In the genomic region with DNA sequence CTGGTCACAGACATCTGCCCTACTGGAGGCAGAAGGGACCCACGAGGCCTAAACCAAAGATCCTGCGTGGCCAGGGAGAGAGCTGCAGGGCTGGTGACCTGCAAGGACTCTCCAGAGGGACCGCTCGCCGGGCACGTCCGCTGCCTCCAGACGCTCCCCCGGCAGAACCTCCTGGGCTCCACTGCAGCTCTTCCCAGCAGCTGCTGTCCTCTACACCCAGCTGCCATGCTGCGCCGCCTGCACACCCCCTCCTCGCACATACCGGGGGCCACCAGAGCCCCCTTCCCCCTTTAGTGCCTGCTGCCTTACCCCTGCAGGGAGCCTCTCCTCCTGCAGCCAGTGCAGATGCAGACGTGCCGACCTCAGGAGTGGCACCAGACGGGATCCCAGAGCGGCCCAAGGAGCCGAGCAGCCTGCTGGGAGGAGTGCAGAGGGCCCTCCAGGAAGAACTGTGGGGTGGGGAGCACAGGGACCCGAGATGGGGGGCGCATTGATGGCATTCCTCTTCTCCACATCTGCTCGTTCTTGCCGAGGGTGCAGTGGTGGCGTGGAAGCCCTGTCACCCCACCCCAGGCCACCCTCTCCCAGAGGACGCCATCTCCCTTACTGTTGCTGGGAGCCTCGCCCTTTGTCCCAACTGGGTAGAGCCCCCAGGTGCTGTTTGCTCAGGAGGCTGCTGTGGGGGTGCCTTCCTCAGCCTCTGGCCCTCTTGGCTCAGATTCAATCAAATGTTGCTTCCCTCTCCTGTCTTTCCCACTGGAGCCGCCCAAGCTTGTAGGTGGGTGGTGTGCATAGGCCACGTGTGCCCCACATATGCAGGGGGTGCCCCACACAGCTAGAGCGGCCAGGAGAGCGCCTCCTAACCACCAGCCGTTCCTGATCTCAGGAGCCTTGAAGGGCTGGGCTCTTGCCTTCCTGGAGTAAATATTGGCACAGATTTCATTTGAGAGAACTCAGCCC, we compare ENCODE assay signal across 21 cellular contexts. TPM values are rescaled to one million over a fixed set of nuclear protein-coding genes. Genes with fewer than 3 reads are reported as not detected.
DNase-seq lines count a peak whose midpoint lies in the region; ATAC-seq and TF ChIP-seq lines count a peak whose summit lies in the region.
"Had no signal": no experiment of that assay in that cellular context is flagged by ENCODE, and none has a peak within 500 bp of the region (broad histone marks: within the 10 kb centered on the region; RNA-seq: fewer than 3 reads in every experiment).

No MANE protein-coding gene starts in this region.

- no peak overlapping the region for H3K9ac ChIP-seq in endodermal cell (ENCODE audit: extremely low read depth, low read length, poor library complexity, severe bottlenecking)
- H3K9ac ChIP-seq: KMS-11 had no signal

- WGBS in endodermal cell (ENCODE audit: insufficient coverage in 1 of 2, insufficient read length in 1 of 2), 2 experiments: 91 to 95% methylated on average over 18 to 30 of the region's 30 CpGs
- 88 to 94% (median 92%) methylated on average over 20 to 30 of the region's 30 CpGs for WGBS in spleen, 5 donors

- CTCF ChIA-PET in naive thymus-derived CD4-positive, alpha-beta T cell (lab: Charles Lee): interaction anchor here (1.0 kb wide), 1 partner anchor 8 kb away, joined by 5 read pairs; no protein-coding TSS in a partner anchor

- H3K36me3 Mint-ChIP-seq in endodermal cell (ENCODE audit: low read depth): peaks cover 6% of the 10 kb centered on the region
- H3K36me3 Mint-ChIP-seq in naive thymus-derived CD4-positive, alpha-beta T cell: peaks cover 0 to 26% (median 7%) of the 10 kb centered on the region in 5 donors

- H3K4me3 ChIP-seq in endodermal cell (ENCODE audit: low read length): no peak overlapping the region
- H3K4me3 ChIP-seq in naive thymus-derived CD4-positive, alpha-beta T cell (ENCODE audit: low read length): no peak overlapping the region
- no peak overlapping the region for H3K4me3 ChIP-seq in spleen
- H3K4me3 ChIP-seq: GM12878, HAP-1, Peyer's patch, SJCRH30 had no signal

- H3K4me1 Mint-ChIP-seq in endodermal cell: no peaks in the 10 kb centered on the region
- H3K4me1 Mint-ChIP-seq in naive thymus-derived CD4-positive, alpha-beta T cell: peaks cover 0 to 18% (median 14%) of the 10 kb centered on the region in 7 donors

- no peaks in the 10 kb centered on the region for H3K36me3 ChIP-seq in endodermal cell (ENCODE audit: control insufficient read depth, insufficient read depth, low read length)
- H3K36me3 ChIP-seq in naive thymus-derived CD4-positive, alpha-beta T cell (ENCODE audit: control insufficient read depth in 2 of 3, insufficient read depth in 3 of 3, low read length in 3 of 3): peaks cover 0 to 56% (median 0%) of the 10 kb centered on the region in 3 experiments
- H3K36me3 ChIP-seq in spleen: peaks cover 0 to 58% (median 42%) of the 10 kb centered on the region in 6 donors

- no peak overlapping the region for H3K4me3 Mint-ChIP-seq in endodermal cell
- H3K4me3 Mint-ChIP-seq in naive thymus-derived CD4-positive, alpha-beta T cell: no peak overlapping the region
- H3K4me3 Mint-ChIP-seq: CD4-positive, alpha-beta memory T cell had no signal

- H3K27me3 ChIP-seq in endodermal cell (ENCODE audit: control insufficient read depth, insufficient read depth, low read length, poor library complexity, severe bottlenecking): no peaks in the 10 kb centered on the region
- peaks cover 0 to 8% of the 10 kb centered on the region in 2 donors for H3K27me3 ChIP-seq in naive thymus-derived CD4-positive, alpha-beta T cell (ENCODE audit: control insufficient read depth in 2 of 2, insufficient read depth in 2 of 2, low read length in 2 of 2)
- H3K27me3 ChIP-seq in spleen (replicated peaks in 1 of 7): peaks cover 0 to 33% (median 0%) of the 10 kb centered on the region in 7 donors
- H3K27me3 ChIP-seq: Peyer's patch, SJCRH30 had no signal

- DNase-seq in cardiac septum (ENCODE audit: low spot score) (peak; percentile 57), left cardiac atrium (no peak), endodermal cell (no peak), spleen (peak; percentile 72), globus pallidus (ENCODE audit: low spot score) (no peak), GOT3 (lab: John Stamatoyannopoulos, UW) (no peak)
- no peak for DNase-seq in naive thymus-derived CD4-positive, alpha-beta T cell
- DNase-seq: BE2C; Caco-2; CD4-positive, alpha-beta memory T cell; DMS 273 treated with DMSO at 0.1 percent for 48 hours; DMS79 treated with DMSO at 0.1 percent for 48 hours; NCI-H1694; NCI-H2081 treated with DMSO at 0.1 percent for 48 hours; NCI-H524 treated with DMSO at 0.1 percent for 48 hours; SJCRH30 had no signal

- no peaks in the 10 kb centered on the region for H3K9me3 Mint-ChIP-seq in endodermal cell
- no peaks in the 10 kb centered on the region for H3K9me3 Mint-ChIP-seq in naive thymus-derived CD4-positive, alpha-beta T cell
- H3K9me3 Mint-ChIP-seq: CD4-positive, alpha-beta memory T cell had no signal

- POLR2A ChIA-PET in naive thymus-derived CD4-positive, alpha-beta T cell (lab: Charles Lee): interaction anchor here (0.5 to 0.6 kb wide), 2 partner anchors 27 to 40 kb away, joined by 3 to 4 read pairs; no protein-coding TSS in a partner anchor

- H3K4me1 ChIP-seq in endodermal cell (ENCODE audit: control insufficient read depth, insufficient read depth, low read length) (no peaks in the 10 kb centered on the region), spleen (peaks cover 4 to 17% (median 7%) of the 10 kb centered on the region in 6 donors)
- H3K4me1 ChIP-seq in naive thymus-derived CD4-positive, alpha-beta T cell (ENCODE audit: control insufficient read depth in 2 of 2, insufficient read depth in 2 of 2, low read length in 2 of 2): peaks cover 0 to 8% of the 10 kb centered on the region in 2 donors
- H3K4me1 ChIP-seq: Peyer's patch, SJCRH30 had no signal

- H3K27ac ChIP-seq in endodermal cell (ENCODE audit: low read depth, low read length) (no peak overlapping the region), spleen (no peak overlapping the region)
- H3K27ac ChIP-seq in naive thymus-derived CD4-positive, alpha-beta T cell (ENCODE audit: low read depth, low read length): no peak overlapping the region
- H3K27ac ChIP-seq: KMS-11, Peyer's patch, SJCRH30 had no signal

- H3K9me3 ChIP-seq in endodermal cell (ENCODE audit: control insufficient read depth, low read length) (no peaks in the 10 kb centered on the region), spleen (no peaks in the 10 kb centered on the region)
- no peaks in the 10 kb centered on the region for H3K9me3 ChIP-seq in naive thymus-derived CD4-positive, alpha-beta T cell (ENCODE audit: control insufficient read depth in 2 of 3, low read length in 3 of 3)
- H3K9me3 ChIP-seq: BE2C, Caco-2, HAP-1, Peyer's patch, SJCRH30 had no signal

- H3K27ac Mint-ChIP-seq in endodermal cell: peak overlapping the region; percentile 39
- no peak overlapping the region for H3K27ac Mint-ChIP-seq in naive thymus-derived CD4-positive, alpha-beta T cell
- H3K27ac Mint-ChIP-seq: CD4-positive, alpha-beta memory T cell had no signal

- no peak for TF ChIP-seq POLR2A in spleen (IDR thresholded peaks at IDR 0.05)

- H3K27me3 Mint-ChIP-seq in endodermal cell (ENCODE audit: insufficient read depth): peaks cover 3% of the 10 kb centered on the region
- peaks cover 7 to 13% (median 12%) of the 10 kb centered on the region in 5 donors for H3K27me3 Mint-ChIP-seq in naive thymus-derived CD4-positive, alpha-beta T cell

- ATAC-seq in left cardiac atrium (no peak), GM21717 (IDR thresholded peaks at IDR 0.05; ENCODE audit: unreplicated experiment) (no peak)
- ATAC-seq in naive thymus-derived CD4-positive, alpha-beta T cell: peak; percentile 13

- TF ChIP-seq CTCF in endodermal cell (conservative IDR thresholded peaks at IDR 0.05) (no peak), spleen (IDR thresholded peaks at IDR 0.05 in 8 of 11, conservative IDR thresholded peaks at IDR 0.05 in 3 of 11) (no peak)

- intact Hi-C loops in cardiac septum (cut with DNase I) (no loop called here), left cardiac atrium (cut with DNase I) (no loop called here), spleen (cut with DNase I; ENCODE audit: low total_unique reads) (no loop called here)
- intact Hi-C loops in naive thymus-derived CD4-positive, alpha-beta T cell (cut with micrococcal nuclease): no loop called here

RNA-seq across cellular contexts. Expression of gene ZNF467, which starts 39.6 kb away (rescaled TPM):
- 7.0 TPM for total RNA-seq in cardiac septum
- 10 to 100 TPM in 1 of 2 donors, 1 to 10 TPM in 1; 7.9 to 10.4 TPM for total RNA-seq in left cardiac atrium
- 1 to 10 TPM in 1 of 2 donors, under 1 TPM in 1; 0.91 to 2.5 TPM for total RNA-seq in endodermal cell
- polyA plus RNA-seq in endodermal cell (2013, experiment 1 of 2): 6.0 TPM
- polyA plus RNA-seq in endodermal cell (2013, experiment 2 of 2): 5.3 TPM
- 10 to 100 TPM in 1 of 5 experiments, 1 to 10 TPM in 3, under 1 TPM in 1; 0.17 to 33.1 (median 4.5) TPM for total RNA-seq in naive thymus-derived CD4-positive, alpha-beta T cell
- polyA plus RNA-seq in naive thymus-derived CD4-positive, alpha-beta T cell: 1 to 10 TPM; 6.8 to 9.8 TPM
- total RNA-seq in spleen: 10 to 100 TPM; 25.5 to 48.5 (median 37.6) TPM
- polyA plus RNA-seq in spleen: 10 to 100 TPM in 2 of 3 donors, 1 to 10 TPM in 1; 6.0 to 15.2 (median 12.8) TPM
- total RNA-seq: GM12878, SJCRH30 had no signal
- polyA plus RNA-seq: GM12878 had no signal

Comparison
In these comparisons a context has a peak if more than half of its experiments do, and no peak if none do; other contexts are left out.
1. DNase-seq: peak in cardiac septum (single experiment) and spleen (single experiment); none in left cardiac atrium (single experiment), endodermal cell (single experiment), naive thymus-derived CD4-positive, alpha-beta T cell (0 of 9), globus pallidus (single experiment) and GOT3 (single experiment).